Comparison of ENCODE assay signal across 19 cellular contexts in genomic region chr2:1972948-1973347, GRCh38.
"Had no signal": no experiment of that assay in that cellular context is flagged by ENCODE, and none has a peak within 500 bp of the region (broad histone marks: within the 10 kb centered on the region; RNA-seq: fewer than 3 reads in every experiment).

No MANE protein-coding gene starts in this region.

- H3K4me3 ChIP-seq: prostate gland had no signal

- H3K27ac Mint-ChIP-seq: activated naive CD8-positive, alpha-beta T cell; stimulated activated naive CD8-positive, alpha-beta T cell treated with anti-CD3 and anti-CD28 coated beads, Interleukin-15, Interleukin-2, amounts not matched to agents 100 ng/mL and 50 ng/mL, for 24 hours; type B pancreatic cell had no signal

- ATAC-seq: activated CD4-positive, CD25-positive, alpha-beta regulatory T cell treated with anti-CD3 and anti-CD28 coated beads, Interleukin-2, amount 50 U/mL, for 24 hours had no signal

- H3K9me3 Mint-ChIP-seq: nephron; stimulated activated naive CD8-positive, alpha-beta T cell treated with anti-CD3 and anti-CD28 coated beads, Interleukin-15, Interleukin-2, amounts not matched to agents 100 ng/mL and 50 ng/mL, for 24 hours; type B pancreatic cell had no signal

- H3K4me1 ChIP-seq: prostate gland had no signal

- H3K27me3 Mint-ChIP-seq: activated naive CD8-positive, alpha-beta T cell; stimulated activated naive CD8-positive, alpha-beta T cell treated with anti-CD3 and anti-CD28 coated beads, Interleukin-15, Interleukin-2, amounts not matched to agents 100 ng/mL and 50 ng/mL, for 24 hours had no signal

- DNase-seq: activated CD4-positive, alpha-beta T cell treated with anti-CD3 and anti-CD28 coated beads, Interleukin-2, amount 50 U/mL, for 1 hour; activated CD8-positive, alpha-beta memory T cell treated with anti-CD3 and anti-CD28 coated beads for 24 hours; activated gamma-delta T cell treated with Interleukin-2 at 50 U/mL for 16 hours; amniotic stem cell; foreskin fibroblast; glutamatergic neuron; small intestine; stimulated activated CD4-positive, alpha-beta T cell treated with anti-CD3 and anti-CD28 coated beads, Interleukin-4, amount 100 ng/mL, for 4 hours; stimulated activated CD8-positive, alpha-beta memory T cell treated with anti-CD3 and anti-CD28 coated beads, Interleukin-4, amount 100 ng/mL, for 48 hours; T-helper 9 cell had no signal

- H3K36me3 ChIP-seq: prostate gland had no signal

- FAIRE-seq: bronchial epithelial cell, colon, endometrium, small intestine had no signal

- H3K9me3 ChIP-seq: prostate gland had no signal

- H3K36me3 Mint-ChIP-seq: activated naive CD8-positive, alpha-beta T cell; type B pancreatic cell had no signal

- H3K4me3 Mint-ChIP-seq: activated naive CD8-positive, alpha-beta T cell; nephron; stimulated activated naive CD8-positive, alpha-beta T cell treated with anti-CD3 and anti-CD28 coated beads, Interleukin-15, Interleukin-2, amounts not matched to agents 100 ng/mL and 50 ng/mL, for 24 hours had no signal

- H3K27ac ChIP-seq: prostate gland had no signal
